11 cellular contexts compared by ENCODE assay signal in the genomic region with DNA sequence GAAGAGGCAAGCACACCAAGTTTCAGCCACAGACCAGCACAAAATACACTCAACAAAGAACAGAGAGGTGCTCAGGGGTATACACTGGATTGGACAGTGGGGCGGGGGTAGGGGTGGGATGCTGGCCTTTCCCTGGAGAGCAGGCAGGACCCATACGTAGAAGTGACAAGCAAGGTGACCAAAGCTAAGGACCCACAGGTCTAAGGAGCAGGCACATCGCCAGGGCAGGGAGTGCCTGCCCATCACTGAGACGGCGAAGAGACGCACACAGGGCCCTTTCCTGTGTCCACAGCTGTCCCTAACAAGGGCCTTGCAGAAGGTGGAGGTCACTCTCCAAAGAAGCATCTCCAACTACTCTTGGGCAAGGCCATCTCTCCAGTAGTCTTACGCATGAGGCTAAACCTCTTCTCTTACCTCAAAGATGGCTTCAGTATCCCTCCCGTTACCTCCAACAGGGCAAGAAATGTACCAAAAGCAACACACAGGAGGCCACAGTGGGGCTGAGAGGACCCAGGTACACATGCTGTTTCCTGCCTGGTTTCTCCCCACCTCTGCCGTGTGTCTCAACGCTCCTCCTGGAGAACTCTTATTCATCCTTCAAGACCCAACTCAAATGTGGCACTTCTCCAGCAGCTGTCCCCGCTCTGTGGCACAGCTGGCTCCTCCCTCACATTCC. TPM values are rescaled to one million over a fixed set of nuclear protein-coding genes. Genes with fewer than 3 reads are reported as not detected.
A peak's percentile ranks its signal among the peaks of the same experiment; 100 is the strongest.
DNase-seq lines count a peak whose midpoint lies in the region; ATAC-seq, FAIRE-seq and TF ChIP-seq lines count a peak whose summit lies in the region.
"Had no signal": no experiment of that assay in that cellular context is flagged by ENCODE, and none has a peak within 500 bp of the region (broad histone marks: within the 10 kb centered on the region; RNA-seq: fewer than 3 reads in every experiment).

No MANE protein-coding gene starts in this region.

- POLR2A ChIA-PET in activated CD4-positive, alpha-beta T cell treated with anti-CD3 and anti-CD28 coated beads, Interleukin-2, amount 10 ng/mL, durations not matched to agents 7 days and 5 days (lab: Charles Lee): no interaction called here
- POLR2A ChIA-PET in endothelial cell of umbilical vein (lab: Charles Lee): interaction anchor here (1.0 to 1.3 kb wide), 2 partner anchors 12 to 16 kb away, joined by 3 to 5 read pairs; no protein-coding TSS in a partner anchor

- H3K4me1 ChIP-seq in RWPE2 (ENCODE audit: insufficient read depth, poor library complexity, severe bottlenecking) (peaks cover 48% of the 10 kb centered on the region), endothelial cell of umbilical vein (ENCODE audit: control insufficient read depth, extremely low read depth, insufficient read depth, low read length) (peaks cover 70% of the 10 kb centered on the region), smooth muscle cell (ENCODE audit: low read depth) (peaks cover 33% of the 10 kb centered on the region), adrenal gland (replicated peaks in 1 of 2) (peaks cover 30 to 43% of the 10 kb centered on the region in 2 donors)

- H3K4me2 ChIP-seq in endothelial cell of umbilical vein (ENCODE audit: insufficient read depth, low read length) (no peak overlapping the region), smooth muscle cell (no peak overlapping the region)

- no peaks in the 10 kb centered on the region for H3K9me3 ChIP-seq in RWPE2 (ENCODE audit: severe bottlenecking)
- no peaks in the 10 kb centered on the region for H3K9me3 ChIP-seq in endothelial cell of umbilical vein (replicated peaks; ENCODE audit: control insufficient read depth, insufficient read depth, low read length)
- no peaks in the 10 kb centered on the region for H3K9me3 ChIP-seq in smooth muscle cell (replicated peaks; ENCODE audit: low read depth)
- no peaks in the 10 kb centered on the region for H3K9me3 ChIP-seq in adrenal gland (replicated peaks in 1 of 3)

- CTCF ChIA-PET in activated CD4-positive, alpha-beta T cell treated with anti-CD3 and anti-CD28 coated beads, Interleukin-2, amount 10 ng/mL, durations not matched to agents 7 days and 5 days (lab: Charles Lee): interaction anchor here (0.7 to 2.0 kb wide), 2 partner anchors 9 to 14 kb away, joined by 3 to 4 read pairs; no protein-coding TSS in a partner anchor
- CTCF ChIA-PET in endothelial cell of umbilical vein (lab: Charles Lee): interaction anchor here (7.1 kb wide), 1 partner anchor 20 kb away, joined by 40 read pairs; no protein-coding TSS in a partner anchor

- H3K27ac ChIP-seq in RWPE2 (ENCODE audit: poor library complexity, severe bottlenecking): peak overlapping the region; percentile 87
- H3K27ac ChIP-seq in endothelial cell of umbilical vein (ENCODE audit: insufficient read depth, low read depth, low read length): no peak overlapping the region
- H3K27ac ChIP-seq in smooth muscle cell (ENCODE audit: low read depth): peak overlapping the region; percentile 89
- no peak overlapping the region for H3K27ac ChIP-seq in adrenal gland

- TF ChIP-seq CTCF in RWPE2 (IDR thresholded peaks at IDR 0.05; ENCODE audit: poor library complexity, severe bottlenecking) (no peak), endothelial cell of umbilical vein (IDR thresholded peaks at IDR 0.05; ENCODE audit: extremely low read depth in 1 of 2, insufficient read depth in 1 of 2, low read depth in 1 of 2, low read length in 2 of 2) (no peak), smooth muscle cell (IDR thresholded peaks at IDR 0.05; ENCODE audit: borderline replicate concordance, insufficient read depth, poor library complexity, severe bottlenecking) (no peak), adrenal gland (IDR thresholded peaks at IDR 0.05) (no peak)

- DNase-seq in activated CD4-positive, alpha-beta T cell treated with anti-CD3 and anti-CD28 coated beads, Interleukin-2, amount 10 ng/mL, durations not matched to agents 7 days and 5 days: no peak
- DNase-seq in activated CD4-positive, alpha-beta T cell treated with anti-CD3 and anti-CD28 coated beads for 1 hour: no peak
- DNase-seq in RWPE2 (ENCODE audit: low spot score): no peak
- DNase-seq in endothelial cell of umbilical vein (ENCODE audit: low read depth, low spot score): no peak
- DNase-seq in smooth muscle cell (lab: John Stamatoyannopoulos, UW; ENCODE audit: unreplicated experiment): no peak
- no peak for DNase-seq in NCI-H2107 (lab: John Stamatoyannopoulos, UW)
- DNase-seq in superior temporal gyrus (ENCODE audit: extremely low spot score): no peak
- DNase-seq in adrenal gland: no peak
- DNase-seq: activated CD4-positive, alpha-beta T cell treated with anti-CD3 and anti-CD28 coated beads for 48 hours had no signal

- H3K36me3 ChIP-seq in RWPE2 (ENCODE audit: low read depth) (peaks cover 84% of the 10 kb centered on the region), endothelial cell of umbilical vein (ENCODE audit: control insufficient read depth in 2 of 2, extremely low read depth in 1 of 2, insufficient read depth in 2 of 2, low read length in 2 of 2) (peaks cover 36 to 39% of the 10 kb centered on the region in 2 experiments), smooth muscle cell (ENCODE audit: low read depth) (no peaks in the 10 kb centered on the region), adrenal gland (replicated peaks in 1 of 2) (peaks cover 0 to 65% of the 10 kb centered on the region in 2 donors)

- ATAC-seq in RWPE2 (ENCODE audit: low read depth): no peak

- no peaks in the 10 kb centered on the region for H3K9me1 ChIP-seq in endothelial cell of umbilical vein (replicated peaks; ENCODE audit: control insufficient read depth, extremely low read depth, insufficient read depth, low read length)

- H4K20me1 ChIP-seq in endothelial cell of umbilical vein (replicated peaks; ENCODE audit: control insufficient read depth, extremely low read depth, insufficient read depth, low read length) (peaks cover 6% of the 10 kb centered on the region), smooth muscle cell (ENCODE audit: low read depth) (peaks cover 100% of the 10 kb centered on the region)

- H3K79me2 ChIP-seq in endothelial cell of umbilical vein (ENCODE audit: control insufficient read depth, insufficient read depth, low read length) (peaks cover 98% of the 10 kb centered on the region), smooth muscle cell (ENCODE audit: low read depth) (peaks cover 94% of the 10 kb centered on the region)

- WGBS in smooth muscle cell (ENCODE audit: low lambda C conversion rate): 97% methylated on average over 11 of the region's 11 CpGs
- 93 to 96% (median 95%) methylated on average over 8 to 11 of the region's 11 CpGs for WGBS in adrenal gland, 4 donors

- dilution Hi-C loops in endothelial cell of umbilical vein (cut with MboI; ENCODE audit: extremely low pct_ligation_motif_present, low sequenced_read_pairs): no loop called here

- no peaks in the 10 kb centered on the region for H3K9me3 Mint-ChIP-seq in activated CD4-positive, alpha-beta T cell treated with anti-CD3 and anti-CD28 coated beads, Interleukin-2, amount 10 ng/mL, durations not matched to agents 7 days and 5 days

- H3K4me3 ChIP-seq in RWPE2 (ENCODE audit: severe bottlenecking) (no peak overlapping the region), endothelial cell of umbilical vein (replicated peaks in 1 of 3; ENCODE audit: insufficient read depth in 1 of 3, low read depth in 1 of 3, low read length in 3 of 3) (no peak overlapping the region), smooth muscle cell (no peak overlapping the region), adrenal gland (no peak overlapping the region)

- peaks cover 98% of the 10 kb centered on the region for H3K4me1 Mint-ChIP-seq in activated CD4-positive, alpha-beta T cell treated with anti-CD3 and anti-CD28 coated beads, Interleukin-2, amount 10 ng/mL, durations not matched to agents 7 days and 5 days

- peaks cover 88% of the 10 kb centered on the region for H3K36me3 Mint-ChIP-seq in activated CD4-positive, alpha-beta T cell treated with anti-CD3 and anti-CD28 coated beads, Interleukin-2, amount 10 ng/mL, durations not matched to agents 7 days and 5 days (ENCODE audit: low read depth)

- H2AFZ ChIP-seq in endothelial cell of umbilical vein (ENCODE audit: low read depth, low read length) (no peak overlapping the region), smooth muscle cell (ENCODE audit: low read depth) (no peak overlapping the region)

- intact Hi-C loops in endothelial cell of umbilical vein (cut with micrococcal nuclease) (loop anchor here (10.0 kb wide), 1 partner anchor 1635 kb away; no protein-coding TSS in a partner anchor), adrenal gland (cut with DNase I) (no loop called here)

- H3K27me3 ChIP-seq in RWPE2 (ENCODE audit: insufficient read depth, poor library complexity, severe bottlenecking) (no peaks in the 10 kb centered on the region), endothelial cell of umbilical vein (ENCODE audit: control insufficient read depth in 2 of 2, insufficient read depth in 2 of 2, low read length in 2 of 2) (no peaks in the 10 kb centered on the region), smooth muscle cell (ENCODE audit: low read depth) (no peaks in the 10 kb centered on the region), adrenal gland (no peaks in the 10 kb centered on the region)

- H3K27me3 Mint-ChIP-seq in activated CD4-positive, alpha-beta T cell treated with anti-CD3 and anti-CD28 coated beads, Interleukin-2, amount 10 ng/mL, durations not matched to agents 7 days and 5 days: no peaks in the 10 kb centered on the region

- peak overlapping the region; percentile 68 for H3K27ac Mint-ChIP-seq in activated CD4-positive, alpha-beta T cell treated with anti-CD3 and anti-CD28 coated beads, Interleukin-2, amount 10 ng/mL, durations not matched to agents 7 days and 5 days

- FAIRE-seq in endothelial cell of umbilical vein (lab: Jason Lieb, UNC): no peak
- FAIRE-seq: G401.6, urothelium cell line had no signal

- peak overlapping the region; percentile 47 for H3K4me3 Mint-ChIP-seq in activated CD4-positive, alpha-beta T cell treated with anti-CD3 and anti-CD28 coated beads, Interleukin-2, amount 10 ng/mL, durations not matched to agents 7 days and 5 days

- TF ChIP-seq POLR2A in endothelial cell of umbilical vein (IDR thresholded peaks at IDR 0.05; ENCODE audit: low read depth, low read length): no peak
- TF ChIP-seq POLR2A in adrenal gland (IDR thresholded peaks at IDR 0.05): no peak

- H3F3A ChIP-seq in smooth muscle cell (ENCODE audit: low read depth): peaks cover 35% of the 10 kb centered on the region

- no peak overlapping the region for H3K9ac ChIP-seq in endothelial cell of umbilical vein (replicated peaks; ENCODE audit: extremely low read depth, insufficient read depth, low read length)
- H3K9ac ChIP-seq in smooth muscle cell (ENCODE audit: low read depth): no peak overlapping the region

- BruUV-seq in endothelial cell of umbilical vein (replicated peaks; lab: Mats Ljungman, UMichigan): no TSS peak

RNA-seq across cellular contexts. Expression of a gene that starts 6.5 kb away (rescaled TPM):
- 100 to 1,000 TPM; 452 to 454 TPM for total RNA-seq in activated CD4-positive, alpha-beta T cell treated with anti-CD3 and anti-CD28 coated beads, Interleukin-2, amount 10 ng/mL, durations not matched to agents 7 days and 5 days
- total RNA-seq in endothelial cell of umbilical vein: 547 and 590 TPM in 2 replicates
- polyA plus RNA-seq in endothelial cell of umbilical vein: 660 and 666 TPM in 2 replicates
- 591 and 614 TPM in 2 replicates for polyA plus RNA-seq in endothelial cell of umbilical vein (2011; cell fraction: cytosol; rRNA removed)
- 508 and 517 TPM in 2 replicates for polyA plus RNA-seq in endothelial cell of umbilical vein (2011; cell fraction: nucleus; rRNA removed)
- 427 and 456 TPM in 2 replicates for polyA plus RNA-seq in endothelial cell of umbilical vein (2012)
- 633 and 649 TPM in 2 replicates for polyA minus RNA-seq in endothelial cell of umbilical vein
- 55.7 TPM for polyA minus RNA-seq in endothelial cell of umbilical vein (2011; cell fraction: cytosol; rRNA and poly(A)+ RNA removed)
- 186 and 244 TPM in 2 replicates for polyA minus RNA-seq in endothelial cell of umbilical vein (2011; cell fraction: nucleus; rRNA and poly(A)+ RNA removed)
- 224 and 259 TPM in 2 replicates for total RNA-seq in smooth muscle cell
- polyA plus RNA-seq in smooth muscle cell: 273 and 283 TPM in 2 replicates
- total RNA-seq in adrenal gland: 100 to 1,000 TPM in 7 of 8 donors, 10 to 100 TPM in 1; 84.4 to 219 (median 150) TPM
- polyA plus RNA-seq in adrenal gland: 100 to 1,000 TPM in 1 of 3 donors, 10 to 100 TPM in 2; 66.5 to 228 (median 67.6) TPM

Comparison
In these comparisons a context has a peak if more than half of its experiments do, and no peak if none do; other contexts are left out.
1. H3K27ac ChIP-seq: peak in RWPE2 (single experiment) and smooth muscle cell (single experiment); none in endothelial cell of umbilical vein (single experiment) and adrenal gland (0 of 5).